In the genomic region with DNA sequence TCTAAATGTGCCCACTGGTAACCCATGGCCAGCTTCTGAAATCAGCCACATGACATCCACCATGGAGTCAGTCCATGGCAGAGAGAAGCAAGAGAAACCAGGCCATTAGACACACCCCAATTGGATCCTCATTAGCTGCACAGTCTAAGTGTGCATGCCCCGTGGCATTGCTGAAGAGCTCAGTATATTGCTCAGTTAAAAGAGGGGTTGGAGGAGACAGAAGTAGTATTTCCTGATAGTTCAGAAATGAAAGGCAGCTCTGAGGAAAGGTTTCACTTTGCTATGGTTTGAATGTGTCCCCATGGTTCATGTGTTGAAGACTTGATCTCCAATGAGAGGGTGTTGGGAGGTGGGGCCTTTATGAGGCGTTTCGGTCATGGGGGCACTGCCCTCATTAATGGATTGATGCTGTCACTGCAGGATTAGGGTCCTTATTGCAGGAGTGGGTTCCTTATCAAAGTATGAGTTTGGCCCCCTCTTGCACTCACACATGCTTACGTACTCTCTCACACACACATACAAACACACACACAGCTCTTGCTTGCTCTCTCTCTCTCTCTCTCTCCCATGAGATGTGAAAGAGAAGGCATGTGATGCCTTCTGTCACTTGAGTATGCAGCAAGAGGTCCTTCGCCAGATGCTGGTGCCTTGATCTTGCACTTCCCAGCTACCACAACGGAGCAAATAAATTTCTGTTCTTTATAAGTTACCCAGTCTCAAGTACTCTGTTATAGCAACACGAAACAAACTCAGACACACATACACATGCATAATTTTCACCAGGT, we compare ENCODE assay signal across 21 cellular contexts. TPM values are rescaled to one million over a fixed set of nuclear protein-coding genes. Genes with fewer than 3 reads are reported as not detected.
"Had no signal": no experiment of that assay in that cellular context is flagged by ENCODE, and none has a peak within 500 bp of the region (broad histone marks: within the 10 kb centered on the region; RNA-seq: fewer than 3 reads in every experiment).

No MANE protein-coding gene starts in this region.

- H3K27me3 ChIP-seq: brain microvascular endothelial cell, pancreas, sigmoid colon, spleen, stomach, testis, upper lobe of left lung had no signal

- ATAC-seq: heart right ventricle, left colon, pancreas had no signal

- H3K27ac Mint-ChIP-seq: activated naive CD8-positive, alpha-beta T cell treated with anti-CD3 and anti-CD28 coated beads for 36 hours; activated T-cell treated with anti-CD3 and anti-CD28 coated beads, Interleukin-2, amount 50 U/mL, for 72 hours had no signal

- H3K4me3 Mint-ChIP-seq: activated naive CD8-positive, alpha-beta T cell treated with anti-CD3 and anti-CD28 coated beads for 36 hours; activated T-cell treated with anti-CD3 and anti-CD28 coated beads, Interleukin-2, amount 50 U/mL, for 72 hours; naive B cell; T-cell had no signal

- H3K36me3 Mint-ChIP-seq: activated naive CD8-positive, alpha-beta T cell treated with anti-CD3 and anti-CD28 coated beads for 36 hours; naive B cell had no signal

- H3K4me1 ChIP-seq: heart right ventricle, pancreas, sigmoid colon, spleen, stomach, testis, upper lobe of left lung had no signal

- H3K36me3 ChIP-seq: brain microvascular endothelial cell, heart right ventricle, pancreas, sigmoid colon, spleen, stomach, upper lobe of left lung had no signal

- H3K9me3 Mint-ChIP-seq: activated naive CD8-positive, alpha-beta T cell treated with anti-CD3 and anti-CD28 coated beads for 36 hours; activated T-cell treated with anti-CD3 and anti-CD28 coated beads, Interleukin-2, amount 50 U/mL, for 72 hours; naive B cell; T-cell had no signal

- DNase-seq: activated CD4-positive, alpha-beta T cell treated with anti-CD3 and anti-CD28 coated beads, Interleukin-2, amount 50 U/mL, for 48 hours; activated CD8-positive, alpha-beta memory T cell treated with anti-CD3 and anti-CD28 coated beads, Interleukin-2, amount 50 U/mL, for 4 hours; activated gamma-delta T cell treated with Interleukin-2 at 50 U/mL for 16 hours; activated naive CD8-positive, alpha-beta T cell treated with anti-CD3 and anti-CD28 coated beads for 36 hours; activated T-cell treated with anti-CD3 and anti-CD28 coated beads, Interleukin-2, amount 50 U/mL, for 72 hours; brain microvascular endothelial cell; cortex of kidney; effector memory CD4-positive, alpha-beta T cell; heart right ventricle; left colon; naive B cell; pancreas; sigmoid colon; spleen; stomach; T-cell; T1000; testis; upper lobe of left lung had no signal

- H3K9me3 ChIP-seq: heart right ventricle, pancreas, sigmoid colon, spleen, stomach, testis, upper lobe of left lung had no signal

- H3K4me3 ChIP-seq: heart right ventricle, pancreas, sigmoid colon, spleen, stomach, testis, upper lobe of left lung had no signal

- H3K27ac ChIP-seq: brain microvascular endothelial cell, epithelial cell of prostate, heart right ventricle, pancreas, sigmoid colon, spleen, stomach, testis, upper lobe of left lung had no signal

RNA-seq across cellular contexts. Expression of a gene that starts 58.0 kb away (rescaled TPM):
- total RNA-seq: activated naive CD8-positive, alpha-beta T cell treated with anti-CD3 and anti-CD28 coated beads for 36 hours; lung microvascular endothelial cell had no signal
